ENCODE assay signal across 27 cellular contexts in the genomic region with DNA sequence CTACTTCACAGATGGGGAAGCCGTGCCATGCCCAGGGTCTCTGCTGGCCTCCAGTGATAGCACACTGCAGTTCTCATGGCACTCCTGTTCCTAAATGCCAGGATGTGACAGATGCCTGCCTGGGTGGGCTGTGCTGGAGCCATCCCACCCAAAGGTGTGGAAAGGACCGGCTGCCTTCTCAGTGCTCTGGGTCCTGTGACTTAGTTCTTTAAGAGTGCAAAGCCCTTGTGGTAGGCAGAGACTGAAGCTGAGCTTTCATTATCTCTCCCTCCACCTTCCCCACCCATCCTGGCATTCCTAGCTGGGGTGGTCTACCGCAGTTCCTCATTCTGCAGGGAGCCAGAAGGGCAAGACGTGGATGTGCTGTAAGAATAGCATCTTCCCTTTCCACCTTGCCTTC.
"Had no signal": no experiment of that assay in that cellular context is flagged by ENCODE, and none has a peak within 500 bp of the region (broad histone marks: within the 10 kb centered on the region; RNA-seq: fewer than 3 reads in every experiment).

No MANE protein-coding gene starts in this region.

- H3K27me3 ChIP-seq: ascending aorta, heart right ventricle had no signal

- FAIRE-seq: colon, endometrium, endothelial cell of umbilical vein, TTC549 had no signal

- H3K9me3 ChIP-seq: ascending aorta, esophagus squamous epithelium, gastroesophageal sphincter, heart right ventricle had no signal

- H3K4me1 ChIP-seq: ascending aorta, esophagus squamous epithelium, gastroesophageal sphincter, heart right ventricle had no signal

- H3K36me3 ChIP-seq: ascending aorta, brain microvascular endothelial cell, esophagus squamous epithelium had no signal

- H3K4me3 ChIP-seq: ascending aorta, esophagus squamous epithelium, gastroesophageal sphincter, heart right ventricle had no signal

- H3K27ac ChIP-seq: ascending aorta, brain microvascular endothelial cell, epithelial cell of prostate, esophagus squamous epithelium, gastroesophageal sphincter, heart right ventricle, VCaP had no signal

- DNase-seq: activated CD4-positive, alpha-beta memory T cell treated with anti-CD3 and anti-CD28 coated beads, Interleukin-2, amount 10 ng/mL, durations not matched to agents 7 days and 5 days; activated CD4-positive, alpha-beta T cell treated with anti-CD3 and anti-CD28 coated beads for 1 hour; activated CD4-positive, alpha-beta T cell treated with anti-CD3 and anti-CD28 coated beads for 4 hours; activated CD4-positive, alpha-beta T cell treated with anti-CD3 and anti-CD28 coated beads, Interleukin-2, amount 10 ng/mL, durations not matched to agents 7 days and 5 days; activated CD4-positive, alpha-beta T cell treated with anti-CD3 and anti-CD28 coated beads, Interleukin-2, amount 50 U/mL, for 4 hours; activated CD8-positive, alpha-beta memory T cell treated with anti-CD3 and anti-CD28 coated beads, Interleukin-2, amount 50 U/mL, for 48 hours; activated gamma-delta T cell; activated naive CD4-positive, alpha-beta T cell; activated naive CD4-positive, alpha-beta T cell treated with anti-CD3 and anti-CD28 coated beads, Interleukin-2, amount 10 ng/mL, durations not matched to agents 7 days and 5 days; activated naive CD8-positive, alpha-beta T cell treated with anti-CD3 and anti-CD28 coated beads, Interleukin-2, amount 10 ng/mL, durations not matched to agents 7 days and 5 days; activated T-cell treated with anti-CD3 and anti-CD28 coated beads for 4 hours; activated T-cell treated with anti-CD3 and anti-CD28 coated beads, Interleukin-2, amount 50 U/mL, for 24 hours; activated T-cell treated with anti-CD3 and anti-CD28 coated beads, Interleukin-2, amount 50 U/mL, for 72 hours; brain microvascular endothelial cell; caudate nucleus; effector CD8-positive, alpha-beta T cell; esophagus squamous epithelium; foreskin melanocyte; heart right ventricle had no signal
